ENCODE assay signal across 8 cellular contexts in the genomic region with DNA sequence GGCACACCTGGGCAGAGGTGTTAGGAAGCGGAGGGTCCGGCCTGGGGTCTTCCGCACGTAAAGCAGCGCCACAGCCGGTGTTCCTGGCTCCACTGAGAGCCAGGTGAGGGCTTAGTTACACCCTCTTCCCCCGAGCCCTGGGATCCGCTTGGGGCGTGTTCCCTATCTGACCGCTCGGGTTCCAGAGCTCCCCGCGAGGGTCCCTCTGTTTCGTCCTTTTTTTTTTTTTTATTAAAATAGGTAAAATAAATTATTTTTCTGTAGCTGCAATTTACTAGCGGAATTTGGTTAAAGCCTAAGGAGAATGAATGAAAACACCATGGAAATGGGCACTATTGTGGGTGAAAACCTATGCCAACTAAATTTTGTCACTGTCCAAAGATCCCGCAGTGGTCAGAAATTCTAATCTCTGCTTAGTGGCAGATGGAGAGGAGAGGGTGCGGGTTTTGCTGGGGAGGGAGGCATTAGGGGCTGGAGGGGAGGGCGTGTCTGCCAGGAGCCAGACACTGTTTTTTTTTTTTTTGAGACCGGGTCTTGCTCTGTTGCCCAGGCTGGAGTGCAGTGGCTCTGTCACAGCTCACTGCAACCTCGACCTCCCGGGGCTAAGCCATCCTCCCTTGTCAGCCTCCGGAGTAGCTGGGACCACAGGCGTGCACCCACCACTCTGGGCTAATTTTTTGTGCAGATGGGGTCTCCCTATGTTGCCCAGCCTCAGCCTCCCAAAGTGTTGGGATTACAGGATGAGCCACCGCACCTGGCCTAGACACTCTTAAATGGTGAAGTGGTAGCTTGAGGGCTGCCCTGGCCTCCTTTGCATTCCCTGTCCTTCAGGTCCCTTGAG. TPM values are rescaled to one million over a fixed set of nuclear protein-coding genes. Genes with fewer than 3 reads are reported as not detected.
A peak's percentile ranks its signal among the peaks of the same experiment; 100 is the strongest.
DNase-seq lines count a peak whose midpoint lies in the region; ATAC-seq, FAIRE-seq and TF ChIP-seq lines count a peak whose summit lies in the region.

No MANE protein-coding gene starts in this region.

- peaks cover 30% of the 10 kb centered on the region for H3K36me3 Mint-ChIP-seq in brain

- no peak for FAIRE-seq in A549 (lab: Jason Lieb, UNC)

- peak; percentile 48 to 66 for ATAC-seq in A549
- peak; percentile 7 for ATAC-seq in GM19351 (IDR thresholded peaks at IDR 0.05; ENCODE audit: unreplicated experiment)
- peak; percentile 7 for ATAC-seq in HG03520 (IDR thresholded peaks at IDR 0.05; ENCODE audit: unreplicated experiment)
- ATAC-seq in right lobe of liver: peak in 2 of 4 donors; percentile 3 to 11
- no peak for ATAC-seq in upper lobe of right lung
- ATAC-seq in HG03139 (IDR thresholded peaks at IDR 0.05; ENCODE audit: unreplicated experiment): no peak

- peaks cover 26% of the 10 kb centered on the region for H3K4me1 Mint-ChIP-seq in brain

- peak overlapping the region; percentile 84 for H3K4me2 ChIP-seq in A549

- peak overlapping the region; percentile 83 for H3K4me3 ChIP-seq in A549
- peak overlapping the region; percentile 71 to 80 (median 74) for H3K4me3 ChIP-seq in right lobe of liver
- peak overlapping the region; percentile 80 for H3K4me3 ChIP-seq in upper lobe of right lung

- H3K27ac ChIP-seq in A549 (peak overlapping the region; percentile 86 to 95), right lobe of liver (peak overlapping the region; percentile 55 to 87 (median 74)), upper lobe of right lung (peak overlapping the region; percentile 91)

- peaks cover 18% of the 10 kb centered on the region for H3K4me1 ChIP-seq in A549
- peaks cover 0 to 7% (median 0%) of the 10 kb centered on the region in 4 donors for H3K4me1 ChIP-seq in right lobe of liver
- H3K4me1 ChIP-seq in upper lobe of right lung: peaks cover 12% of the 10 kb centered on the region

- no peak for TF ChIP-seq POLR2A in A549 (IDR thresholded peaks at IDR 0.05; ENCODE audit: low read length)
- no peak for TF ChIP-seq POLR2A in right lobe of liver (IDR thresholded peaks at IDR 0.05)

- peaks cover 10% of the 10 kb centered on the region for H3K27me3 Mint-ChIP-seq in brain

- no peaks in the 10 kb centered on the region for H3K9me3 ChIP-seq in A549
- no peaks in the 10 kb centered on the region for H3K9me3 ChIP-seq in right lobe of liver
- no peaks in the 10 kb centered on the region for H3K9me3 ChIP-seq in upper lobe of right lung

- H3K27me3 ChIP-seq in right lobe of liver (no peaks in the 10 kb centered on the region), upper lobe of right lung (no peaks in the 10 kb centered on the region)

- WGBS in A549 (ENCODE audit: missing lambda C conversion rate): 14% methylated on average over 24 of the region's 24 CpGs
- 23% methylated on average over 16 of the region's 24 CpGs for WGBS in right lobe of liver (ENCODE audit: insufficient coverage, low coverage, low lambda C conversion rate, missing lambda C conversion rate)

- intact Hi-C loops in right lobe of liver (cut with DNase I) (no loop called here), upper lobe of right lung (cut with DNase I) (no loop called here)

- CTCF ChIA-PET in A549 (lab: Yijun Ruan, JAX): interaction anchor here (1.1 to 1.2 kb wide), 4 partner anchors 11 to 147 kb away, joined by 3 read pairs; a partner anchor contains a TSS

- peaks cover 0 to 2% (median 0%) of the 10 kb centered on the region in 5 experiments for H3K9me3 Mint-ChIP-seq in brain

- DNase-seq in A549 (ENCODE audit: low read depth in 1 of 2, low spot score in 1 of 2) (no peak), right lobe of liver (no peak), upper lobe of right lung (no peak), COR-L47 (lab: John Stamatoyannopoulos, UW) (no peak)

- TF ChIP-seq CTCF in A549 (IDR thresholded peaks at IDR 0.05) (no peak), brain (conservative IDR thresholded peaks at IDR 0.05) (no peak), right lobe of liver (IDR thresholded peaks at IDR 0.05) (no peak), upper lobe of right lung (IDR thresholded peaks at IDR 0.05) (no peak)

- H3K4me3 Mint-ChIP-seq in brain: peak overlapping the region; percentile 90 to 97 (median 94)

- TF ChIP-seq EP300 in A549 (IDR thresholded peaks at IDR 0.05): no peak

- H3K36me3 ChIP-seq in right lobe of liver: peaks cover 0 to 14% (median under 1%) of the 10 kb centered on the region in 4 donors
- peaks cover 16% of the 10 kb centered on the region for H3K36me3 ChIP-seq in upper lobe of right lung

- no peak for TF ChIP-seq RAD21 in A549 (conservative IDR thresholded peaks at IDR 0.05 in 1 of 2, IDR thresholded peaks at IDR 0.05 in 1 of 2)

- H3K27ac Mint-ChIP-seq in brain: peak overlapping the region; percentile 92 to 99 (median 99)

- POLR2A ChIA-PET in A549 (lab: Yijun Ruan, JAX): interaction anchor here (0.7 to 2.1 kb wide), 15 partner anchors 14 to 1227 kb away, joined by 3 to 25 read pairs (median 4); a partner anchor contains a TSS

TF ChIP-seq in A549, 52 proteins besides CTCF, POLR2A, EP300 and RAD21:
- TF ChIP-seq PHF8 (IDR thresholded peaks at IDR 0.05; ENCODE audit: borderline replicate concordance, low read depth) (0 out of 2 replicates have a peak, but pooled peaks have one; percentile 38), EHMT2 (IDR thresholded peaks at IDR 0.05; ENCODE audit: low read depth) (no peak)

RNA-seq across cellular contexts. Expression of a gene that starts 0.8 kb away (rescaled TPM):
- polyA plus RNA-seq in A549 (2011; rRNA removed) (47.8 and 63.1 TPM in 2 replicates), A549 (2017; fragmentation: RNase III; extraction: RNeasy Plus Mini Kit Qiagen cat#74134 plus additional on column Dnase treatment) (64.1 to 72.9 TPM (median 68.2 TPM) in 3 replicates), brain (ENCODE audit: insufficient read depth, low read depth, low replicate concordance) (34.8 TPM)
- polyA plus RNA-seq in A549 (2012; cell fraction: cytosol; rRNA removed): 31.3 and 40.2 TPM in 2 replicates
- 7.2 and 10.7 TPM in 2 replicates for polyA plus RNA-seq in A549 (2012; cell fraction: nucleus; rRNA removed)
- polyA minus RNA-seq in A549 (2011; rRNA and poly(A)+ RNA removed): 13.6 and 13.8 TPM in 2 replicates
- total RNA-seq in right lobe of liver (1 to 10 TPM; 5.2 to 8.4 (median 7.0) TPM), upper lobe of right lung (21.6 TPM)

Comparison
In these comparisons a context has a peak if more than half of its experiments do, and no peak if none do; other contexts are left out.
1. ATAC-seq: peak in A549 (2 of 2), GM19351 (single experiment) and HG03520 (single experiment); none in upper lobe of right lung (single experiment) and HG03139 (single experiment).
2. Peak in every context shown above with its lines, with median percentiles within 50 percentile points of each other: H3K27ac ChIP-seq and H3K4me3 ChIP-seq.